Comparison of ENCODE assay signal across 12 cellular contexts in genomic region chr2:216107760-216108159, GRCh38. TPM values are rescaled to one million over a fixed set of nuclear protein-coding genes. Genes with fewer than 3 reads are reported as not detected.
DNase-seq lines count a peak whose midpoint lies in the region; ATAC-seq and TF ChIP-seq lines count a peak whose summit lies in the region.
"Had no signal": no experiment of that assay in that cellular context is flagged by ENCODE, and none has a peak within 500 bp of the region (broad histone marks: within the 10 kb centered on the region; RNA-seq: fewer than 3 reads in every experiment).

No MANE protein-coding gene starts in this region.

- H4K20me1 ChIP-seq in HCT116 (ENCODE audit: insufficient read depth) = peaks cover 7% of the 10 kb centered on the region; the same call in 1 of the 2 replicates
- H4K20me1 ChIP-seq in osteoblast (ENCODE audit: insufficient read depth, low read length) = peaks cover 14% of the 10 kb centered on the region

- no peak for TF ChIP-seq RAD21 in HCT116 (IDR thresholded peaks at IDR 0.05; ENCODE audit: low read depth)

- DNase-seq in HCT116 (ENCODE audit: low read depth, low spot score) (no peak), SK-N-DZ (ENCODE audit: low spot score) (peak; percentile 69), glomerular visceral epithelial cell (ENCODE audit: extremely low spot score) (peak; percentile 50), osteoblast (ENCODE audit: insufficient read length, low spot score, missing footprints) (no peak), upper lobe of right lung (no peak), foreskin fibroblast (no peak)
- DNase-seq: Calu3; naive thymus-derived CD4-positive, alpha-beta T cell; NCI-H187 treated with DMSO at 0.1 percent for 48 hours; stimulated activated CD4-positive, alpha-beta T cell treated with anti-CD3 and anti-CD28 coated beads, Interleukin-2, amount 100 ng/mL, for 48 hours; T1000 had no signal

- H3K9me2 ChIP-seq in HCT116 (ENCODE audit: insufficient read depth) = no peaks in the 10 kb centered on the region

- H3K36me3 ChIP-seq in HCT116 (ENCODE audit: control insufficient read depth in 1 of 2, insufficient read depth in 2 of 2, low read length in 2 of 2) (peaks cover 15 to 24% of the 10 kb centered on the region in 2 experiments; a peak in 3 of 4 replicates), osteoblast (ENCODE audit: insufficient read depth, low read length) (peaks cover 20% of the 10 kb centered on the region), upper lobe of right lung (peaks cover 20% of the 10 kb centered on the region)

- H3K27ac ChIP-seq in HCT116 (ENCODE audit: low read depth, low read length) (no peak overlapping the region), osteoblast (ENCODE audit: low read depth, low read length) (no peak overlapping the region), upper lobe of right lung (no peak overlapping the region)

- intact Hi-C loops in HCT116 (cut with micrococcal nuclease) (no loop called here), upper lobe of right lung (cut with DNase I) (no loop called here)

- BruUV-seq in HCT116 (replicated peaks; lab: Mats Ljungman, UMichigan) = no TSS peak

- RAD21 ChIA-PET in HCT116 (lab: Charles Lee; ENCODE audit: low non-redundant PET in 1 of 2, low total read pairs in 2 of 2, uncharacterized antibody in 2 of 2, unreplicated experiment in 2 of 2) = no interaction called here

- POLR2A ChIA-PET in HCT116 (lab: Charles Lee) = interaction anchor here (1.4 kb wide), 1 partner anchor 391 kb away, joined by 4 read pairs; the partner anchor contains the start of gene RPL37A

- ATAC-seq in HCT116 = no peak
- no peak for ATAC-seq in upper lobe of right lung
- ATAC-seq in HG02759 (IDR thresholded peaks at IDR 0.05; ENCODE audit: unreplicated experiment) = no peak
- ATAC-seq: naive thymus-derived CD4-positive, alpha-beta T cell had no signal

- CTCF ChIA-PET in HCT116 (lab: Charles Lee) = no interaction called here

- no peak for TF ChIP-seq POLR2A in HCT116 (IDR thresholded peaks at IDR 0.05; ENCODE audit: borderline replicate concordance, extremely low read depth, insufficient read depth, insufficient read length)

- peak overlapping the region; percentile 83; the same call in 1 of the 2 replicates for H3K4me2 ChIP-seq in HCT116 (ENCODE audit: low read length)
- peak overlapping the region; percentile 30 for H3K4me2 ChIP-seq in osteoblast (ENCODE audit: insufficient read depth, low read length)

- peaks cover 36% of the 10 kb centered on the region for H3K79me2 ChIP-seq in HCT116 (ENCODE audit: insufficient read depth, low read length)
- H3K79me2 ChIP-seq in osteoblast (ENCODE audit: insufficient read depth, low read length) = peaks cover 36% of the 10 kb centered on the region

- H3K4me3 ChIP-seq in HCT116 (replicated peaks in 1 of 2; ENCODE audit: low read depth in 1 of 2, low read length in 2 of 2) = no peak overlapping the region
- H3K4me3 ChIP-seq in osteoblast (ENCODE audit: insufficient read depth, low read length) = no peak overlapping the region
- H3K4me3 ChIP-seq in upper lobe of right lung = no peak overlapping the region
- no peak overlapping the region for H3K4me3 ChIP-seq in foreskin fibroblast (ENCODE audit: low read depth in 1 of 2, low read length in 2 of 2)

- TF ChIP-seq CTCF in HCT116 (IDR thresholded peaks at IDR 0.05 in 2 of 3, conservative IDR thresholded peaks at IDR 0.05 in 1 of 3; ENCODE audit: borderline replicate concordance in 1 of 3, insufficient read depth in 1 of 3, low read depth in 2 of 3, low read length in 2 of 3) (no peak), osteoblast (IDR thresholded peaks at IDR 0.05; ENCODE audit: extremely low read depth, low read depth, low read length) (no peak), upper lobe of right lung (IDR thresholded peaks at IDR 0.05) (no peak), foreskin fibroblast (IDR thresholded peaks at IDR 0.05; ENCODE audit: low read depth, low read length) (no peak)

- no peaks in the 10 kb centered on the region for H3K27me3 ChIP-seq in HCT116 (ENCODE audit: insufficient read depth, low read length)
- H3K27me3 ChIP-seq in osteoblast (ENCODE audit: insufficient read depth, low read length) = no peaks in the 10 kb centered on the region
- H3K27me3 ChIP-seq in upper lobe of right lung = no peaks in the 10 kb centered on the region

- H3K9me3 ChIP-seq in HCT116 (ENCODE audit: control insufficient read depth in 1 of 2, insufficient read depth in 1 of 2, low read depth in 1 of 2, low read length in 2 of 2) = no peaks in the 10 kb centered on the region
- H3K9me3 ChIP-seq in osteoblast (ENCODE audit: low read depth, low read length) = no peaks in the 10 kb centered on the region
- no peaks in the 10 kb centered on the region for H3K9me3 ChIP-seq in upper lobe of right lung

- H2AFZ ChIP-seq in HCT116 (ENCODE audit: low read depth, low read length, poor library complexity, severe bottlenecking) (no peak overlapping the region), osteoblast (ENCODE audit: low read length) (peak overlapping the region; percentile 81)

- peaks cover 5 to 18% of the 10 kb centered on the region in 2 experiments; a peak in 3 of 4 replicates for H3K4me1 ChIP-seq in HCT116 (ENCODE audit: control insufficient read depth in 1 of 2, insufficient read depth in 2 of 2, low read length in 2 of 2)
- peaks cover 20% of the 10 kb centered on the region for H3K4me1 ChIP-seq in osteoblast (ENCODE audit: insufficient read depth, low read length)
- H3K4me1 ChIP-seq in upper lobe of right lung = peaks cover 23% of the 10 kb centered on the region

- no peak overlapping the region for H3K9ac ChIP-seq in HCT116 (ENCODE audit: low read length)

TF ChIP-seq in HCT116, 20 proteins besides CTCF, POLR2A, EP300 and RAD21:
- TF ChIP-seq SIN3A (IDR thresholded peaks at IDR 0.05; ENCODE audit: low read depth) (no peak), TCF7L2 (IDR thresholded peaks at IDR 0.05; ENCODE audit: borderline replicate concordance, extremely low read depth, insufficient read depth, insufficient read length) (no peak), CBX3 (IDR thresholded peaks at IDR 0.05; ENCODE audit: low read depth) (no peak), FOSL1 (IDR thresholded peaks at IDR 0.05; ENCODE audit: low read depth) (no peak), ELF1 (IDR thresholded peaks at IDR 0.05; ENCODE audit: borderline replicate concordance, low read depth) (no peak), POLR2AphosphoS5 (IDR thresholded peaks at IDR 0.05; ENCODE audit: low read depth, low read length) (no peak)
- TF ChIP-seq, protein P1, sequence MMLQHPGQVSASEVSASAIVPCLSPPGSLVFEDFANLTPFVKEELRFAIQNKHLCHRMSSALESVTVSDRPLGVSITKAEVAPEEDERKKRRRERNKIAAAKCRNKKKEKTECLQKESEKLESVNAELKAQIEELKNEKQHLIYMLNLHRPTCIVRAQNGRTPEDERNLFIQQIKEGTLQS (IDR thresholded peaks at IDR 0.05) = no peak

RNA-seq across cellular contexts. Expression of gene XRCC5, which starts 1.4 kb away (rescaled TPM):
- total RNA-seq in HCT116 (2021; ENCODE audit: unreplicated experiment) (424 TPM), osteoblast (203 and 204 TPM in 2 replicates), upper lobe of right lung (178 TPM)
- polyA plus RNA-seq in HCT116 (2012) = 265 and 266 TPM in 2 replicates
- polyA plus RNA-seq in SK-N-DZ (2014; cell fraction: cytosol; rRNA removed) = 469 and 473 TPM in 2 replicates
- polyA plus RNA-seq in SK-N-DZ (2014; cell fraction: nucleus; rRNA removed) = 187 and 227 TPM in 2 replicates

RNA-seq across cellular contexts. Expression of gene TMEM169, which starts 26.0 kb away (rescaled TPM):
- total RNA-seq in HCT116 (2021; ENCODE audit: unreplicated experiment) = 0.42 TPM
- polyA plus RNA-seq in HCT116 (2012) = 0.20 TPM in 2 replicates
- 28.3 and 32.8 TPM in 2 replicates for polyA plus RNA-seq in SK-N-DZ (2014; cell fraction: cytosol; rRNA removed)
- polyA plus RNA-seq in SK-N-DZ (2014; cell fraction: nucleus; rRNA removed) = 11.1 and 16.1 TPM in 2 replicates
- 0.36 and 0.88 TPM in 2 replicates for total RNA-seq in osteoblast
- total RNA-seq in upper lobe of right lung = 1.4 TPM

RNA-seq across cellular contexts. Expression of gene PECR, which starts 26.2 kb away (rescaled TPM):
- 16.3 TPM for total RNA-seq in HCT116 (2021; ENCODE audit: unreplicated experiment)
- polyA plus RNA-seq in HCT116 (2012) = 9.1 and 9.2 TPM in 2 replicates
- polyA plus RNA-seq in SK-N-DZ (2014; cell fraction: cytosol; rRNA removed) = 25.1 and 39.7 TPM in 2 replicates
- polyA plus RNA-seq in SK-N-DZ (2014; cell fraction: nucleus; rRNA removed) = 29.7 and 33.0 TPM in 2 replicates
- 9.7 and 10.1 TPM in 2 replicates for total RNA-seq in osteoblast
- total RNA-seq in upper lobe of right lung = 18.9 TPM

Comparison
In these comparisons a context has a peak if more than half of its experiments do, and no peak if none do; other contexts are left out.
1. DNase-seq: peak in SK-N-DZ (single experiment) and glomerular visceral epithelial cell (single experiment); none in HCT116 (single experiment), osteoblast (single experiment), upper lobe of right lung (single experiment) and foreskin fibroblast (0 of 2).